Comparison of ENCODE assay signal across 10 cellular contexts in the genomic region with DNA sequence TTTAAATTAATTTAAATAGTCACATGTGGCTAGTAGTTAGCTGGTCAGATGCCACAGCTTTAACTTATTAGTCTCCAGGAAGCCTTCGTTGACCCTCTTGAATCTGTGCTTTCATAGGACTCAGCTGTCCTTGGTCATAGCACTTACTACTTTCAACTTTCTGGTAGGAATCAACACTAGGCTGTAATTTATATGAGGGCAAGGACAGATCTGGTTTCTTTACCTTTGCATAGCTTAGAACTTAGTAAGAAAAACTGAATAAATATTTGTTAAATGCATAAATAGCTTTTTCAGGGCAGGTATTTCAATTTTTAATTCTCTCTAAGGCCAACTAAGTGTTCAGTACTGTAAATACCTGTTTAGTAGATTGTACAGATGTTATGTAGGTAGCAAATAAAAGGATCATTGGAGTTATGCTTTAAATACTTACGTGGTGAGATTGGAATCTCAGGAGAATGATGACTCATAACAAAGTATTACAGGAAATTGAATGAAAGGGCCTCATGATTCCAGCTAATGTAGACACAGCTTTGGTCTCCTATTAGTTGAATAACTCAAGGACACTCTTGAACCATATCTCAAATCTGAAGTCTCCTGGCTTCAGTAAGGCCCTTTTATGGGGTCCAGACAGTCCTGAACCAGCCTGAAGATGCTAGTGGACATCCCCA. TPM values are rescaled to one million over a fixed set of nuclear protein-coding genes. Genes with fewer than 3 reads are reported as not detected.
DNase-seq lines count a peak whose midpoint lies in the region; ATAC-seq, FAIRE-seq and TF ChIP-seq lines count a peak whose summit lies in the region.
"Had no signal": no experiment of that assay in that cellular context is flagged by ENCODE, and none has a peak within 500 bp of the region (broad histone marks: within the 10 kb centered on the region; RNA-seq: fewer than 3 reads in every experiment).

No MANE protein-coding gene starts in this region.

- H3K4me1 Mint-ChIP-seq in activated naive CD8-positive, alpha-beta T cell (ENCODE audit: low read depth) = peaks cover 66% of the 10 kb centered on the region
- H3K4me1 Mint-ChIP-seq in activated naive CD8-positive, alpha-beta T cell treated with anti-CD3 and anti-CD28 coated beads for 36 hours = peaks cover 44% of the 10 kb centered on the region
- peaks cover 52% of the 10 kb centered on the region for H3K4me1 Mint-ChIP-seq in activated naive CD8-positive, alpha-beta T cell treated with anti-CD3 and anti-CD28 coated beads, Interleukin-2, amount 50 U/mL, for 24 hours
- no peaks in the 10 kb centered on the region for H3K4me1 Mint-ChIP-seq in endothelial cell (ENCODE audit: unreplicated experiment)

- H3K4me3 ChIP-seq in keratinocyte (ENCODE audit: control insufficient read depth in 2 of 3, extremely low read depth in 1 of 3, insufficient read depth in 2 of 3, low read depth in 1 of 3, low read length in 3 of 3) (peak overlapping the region in 2 of 3 experiments; percentile 52 to 53), upper lobe of left lung (no peak overlapping the region), HAP-1 (no peak overlapping the region)

- no peaks in the 10 kb centered on the region for H3K9me1 ChIP-seq in keratinocyte (ENCODE audit: control insufficient read depth, extremely low read depth, insufficient read depth, low read length)

- H3K4me3 Mint-ChIP-seq in activated naive CD8-positive, alpha-beta T cell = peak overlapping the region; percentile 95
- H3K4me3 Mint-ChIP-seq in activated naive CD8-positive, alpha-beta T cell treated with anti-CD3 and anti-CD28 coated beads for 36 hours = no peak overlapping the region
- H3K4me3 Mint-ChIP-seq in activated naive CD8-positive, alpha-beta T cell treated with anti-CD3 and anti-CD28 coated beads, Interleukin-2, amount 50 U/mL, for 24 hours = peak overlapping the region; percentile 10
- H3K4me3 Mint-ChIP-seq in endothelial cell (ENCODE audit: unreplicated experiment) = no peak overlapping the region

- H3K27me3 ChIP-seq in keratinocyte (ENCODE audit: control insufficient read depth, extremely low read depth, insufficient read depth, low read length) (no peaks in the 10 kb centered on the region), upper lobe of left lung (peaks cover 0 to 3% (median 0%) of the 10 kb centered on the region in 4 donors), HAP-1 (ENCODE audit: low read depth) (no peaks in the 10 kb centered on the region)

- H2AFZ ChIP-seq in keratinocyte (ENCODE audit: control insufficient read depth, low read length) = peak overlapping the region; percentile 21

- peaks cover 14% of the 10 kb centered on the region for H3K36me3 Mint-ChIP-seq in activated naive CD8-positive, alpha-beta T cell
- peaks cover 20% of the 10 kb centered on the region for H3K36me3 Mint-ChIP-seq in activated naive CD8-positive, alpha-beta T cell treated with anti-CD3 and anti-CD28 coated beads for 36 hours
- peaks cover 20% of the 10 kb centered on the region for H3K36me3 Mint-ChIP-seq in activated naive CD8-positive, alpha-beta T cell treated with anti-CD3 and anti-CD28 coated beads, Interleukin-2, amount 50 U/mL, for 24 hours (ENCODE audit: low read depth)
- peaks cover 3% of the 10 kb centered on the region for H3K36me3 Mint-ChIP-seq in endothelial cell (ENCODE audit: low read depth, unreplicated experiment)

- DNase-seq in activated naive CD8-positive, alpha-beta T cell treated with anti-CD3 and anti-CD28 coated beads for 36 hours = no peak
- DNase-seq in activated naive CD8-positive, alpha-beta T cell treated with anti-CD3 and anti-CD28 coated beads, Interleukin-2, amount 50 U/mL, for 24 hours = no peak
- DNase-seq in keratinocyte (ENCODE audit: low read depth, low spot score) (no peak), upper lobe of left lung (no peak), endothelial cell (ENCODE audit: low spot score) (no peak), HAP-1 (ENCODE audit: low spot score in 2 of 2) (no peak)
- DNase-seq: left ventricle myocardium superior, SHP77 treated with DMSO at 0.1 percent for 48 hours had no signal

- peaks cover 26% of the 10 kb centered on the region for H3K79me2 ChIP-seq in keratinocyte (ENCODE audit: control insufficient read depth, insufficient read depth, low read length)

- H3K9me3 Mint-ChIP-seq in activated naive CD8-positive, alpha-beta T cell (ENCODE audit: low read depth) = no peaks in the 10 kb centered on the region
- no peaks in the 10 kb centered on the region for H3K9me3 Mint-ChIP-seq in activated naive CD8-positive, alpha-beta T cell treated with anti-CD3 and anti-CD28 coated beads for 36 hours
- H3K9me3 Mint-ChIP-seq in activated naive CD8-positive, alpha-beta T cell treated with anti-CD3 and anti-CD28 coated beads, Interleukin-2, amount 50 U/mL, for 24 hours = no peaks in the 10 kb centered on the region
- H3K9me3 Mint-ChIP-seq in endothelial cell (ENCODE audit: unreplicated experiment) = no peaks in the 10 kb centered on the region

- dilution Hi-C loops in keratinocyte (cut with MboI; ENCODE audit: extremely low pct_ligation_motif_present, low sequenced_read_pairs) = no loop called here

- ATAC-seq in activated naive CD8-positive, alpha-beta T cell treated with anti-CD3 and anti-CD28 coated beads, Interleukin-2, amount 50 U/mL, for 24 hours = no peak
- ATAC-seq in upper lobe of left lung (ENCODE audit: low FRiP score in 2 of 2) (peak in 1 of 2 donors; percentile 39), GM21619 (IDR thresholded peaks at IDR 0.05; ENCODE audit: unreplicated experiment) (no peak)
- ATAC-seq: left ventricle myocardium superior had no signal

- no peaks in the 10 kb centered on the region for H4K20me1 ChIP-seq in keratinocyte (ENCODE audit: control insufficient read depth, extremely low read depth, insufficient read depth, low read length)

- H3K27me3 Mint-ChIP-seq in activated naive CD8-positive, alpha-beta T cell = no peaks in the 10 kb centered on the region
- H3K27me3 Mint-ChIP-seq in activated naive CD8-positive, alpha-beta T cell treated with anti-CD3 and anti-CD28 coated beads for 36 hours = no peaks in the 10 kb centered on the region
- peaks cover 5% of the 10 kb centered on the region for H3K27me3 Mint-ChIP-seq in activated naive CD8-positive, alpha-beta T cell treated with anti-CD3 and anti-CD28 coated beads, Interleukin-2, amount 50 U/mL, for 24 hours
- peaks cover 14% of the 10 kb centered on the region for H3K27me3 Mint-ChIP-seq in endothelial cell (ENCODE audit: unreplicated experiment)

- 51 to 57% methylated on average over 2 of the region's 2 CpGs for WGBS in upper lobe of left lung, 2 donors

- in situ Hi-C loops in HAP-1 (cut with MboI; ENCODE audit: low sequenced_read_pairs) = no loop called here

- H3K27ac ChIP-seq in keratinocyte (ENCODE audit: control insufficient read depth, insufficient read depth, low read length) = peak overlapping the region; percentile 99
- peak overlapping the region; percentile 49 to 93 (median 75) for H3K27ac ChIP-seq in upper lobe of left lung

- peak overlapping the region; percentile 69 for H3K27ac Mint-ChIP-seq in activated naive CD8-positive, alpha-beta T cell
- no peak overlapping the region for H3K27ac Mint-ChIP-seq in activated naive CD8-positive, alpha-beta T cell treated with anti-CD3 and anti-CD28 coated beads for 36 hours
- no peak overlapping the region for H3K27ac Mint-ChIP-seq in activated naive CD8-positive, alpha-beta T cell treated with anti-CD3 and anti-CD28 coated beads, Interleukin-2, amount 50 U/mL, for 24 hours
- no peak overlapping the region for H3K27ac Mint-ChIP-seq in endothelial cell (ENCODE audit: unreplicated experiment)

- H3K9me3 ChIP-seq in keratinocyte (ENCODE audit: control insufficient read depth, low read depth, low read length) = no peaks in the 10 kb centered on the region
- H3K9me3 ChIP-seq in upper lobe of left lung = no peaks in the 10 kb centered on the region
- H3K9me3 ChIP-seq in HAP-1 = no peaks in the 10 kb centered on the region

- peak overlapping the region; percentile 100 for H3K4me2 ChIP-seq in keratinocyte (ENCODE audit: control insufficient read depth, extremely low read depth, insufficient read depth, low read depth, low read length)

- no peak for TF ChIP-seq CTCF in keratinocyte (optimal IDR thresholded peaks at IDR 0.05 in 1 of 3, IDR thresholded peaks at IDR 0.05 in 1 of 3, conservative IDR thresholded peaks at IDR 0.05 in 1 of 3; ENCODE audit: extremely low read depth in 1 of 3, insufficient read depth in 2 of 3, low read length in 3 of 3)
- no peak for TF ChIP-seq CTCF in upper lobe of left lung (IDR thresholded peaks at IDR 0.05)
- TF ChIP-seq CTCF in endothelial cell (IDR thresholded peaks at IDR 0.05; ENCODE audit: unreplicated experiment) = no peak

- peaks cover 3 to 10% of the 10 kb centered on the region in 2 experiments for H3K36me3 ChIP-seq in keratinocyte (ENCODE audit: control insufficient read depth in 2 of 2, extremely low read depth in 1 of 2, insufficient read depth in 2 of 2, low read length in 2 of 2)
- no peaks in the 10 kb centered on the region for H3K36me3 ChIP-seq in upper lobe of left lung
- no peaks in the 10 kb centered on the region for H3K36me3 ChIP-seq in HAP-1 (replicated peaks)

- TF ChIP-seq EP300 in upper lobe of left lung (IDR thresholded peaks at IDR 0.05) = peak in 1 of 4 donors; percentile 83

- H3K4me1 ChIP-seq in keratinocyte (ENCODE audit: control insufficient read depth, extremely low read depth, insufficient read depth, low read length) (peaks cover 64% of the 10 kb centered on the region), upper lobe of left lung (peaks cover 19 to 53% (median 22%) of the 10 kb centered on the region in 4 donors), HAP-1 (peaks cover 22% of the 10 kb centered on the region)

- FAIRE-seq in keratinocyte (lab: Jason Lieb, UNC) = peak; percentile 74

- peak overlapping the region; percentile 85 for H3K9ac ChIP-seq in keratinocyte (ENCODE audit: control insufficient read depth, extremely low read depth, insufficient read depth, low read length)

- TF ChIP-seq POLR2A in upper lobe of left lung (IDR thresholded peaks at IDR 0.05) = no peak

RNA-seq across cellular contexts. Expression of a gene that starts 2.6 kb away (rescaled TPM):
- total RNA-seq in activated naive CD8-positive, alpha-beta T cell treated with anti-CD3 and anti-CD28 coated beads for 36 hours = 10 to 100 TPM; 15.8 to 18.7 TPM
- polyA plus RNA-seq in keratinocyte = 32.1 to 51.3 TPM (median 46.6 TPM) in 3 replicates
- 73.0 TPM for polyA plus RNA-seq in keratinocyte (2011; ENCODE audit: low read depth)
- 25.9 and 51.5 TPM in 2 replicates for polyA plus RNA-seq in keratinocyte (2011; cell fraction: cytosol; rRNA removed)
- 59.3 and 81.4 TPM in 2 replicates for polyA plus RNA-seq in keratinocyte (2011; cell fraction: nucleus; rRNA removed)
- polyA plus RNA-seq in keratinocyte (2012; ENCODE audit: low replicate concordance) = 24.0 and 55.6 TPM in 2 replicates
- 14.5 to 68.6 TPM (median 67.0 TPM) in 3 replicates for polyA minus RNA-seq in keratinocyte
- polyA minus RNA-seq in keratinocyte (2011; cell fraction: cytosol; rRNA and poly(A)+ RNA removed) = 26.7 TPM
- polyA minus RNA-seq in keratinocyte (2011; cell fraction: nucleus; rRNA and poly(A)+ RNA removed) = 60.5 and 97.9 TPM in 2 replicates
- total RNA-seq in upper lobe of left lung = 100 to 1,000 TPM in 1 of 6 donors, 10 to 100 TPM in 5; 46.0 to 104 (median 69.5) TPM
- 0.46 TPM for total RNA-seq in endothelial cell (ENCODE audit: unreplicated experiment)

RNA-seq across cellular contexts. Expression of a gene that starts 43.4 kb away (rescaled TPM):
- not detected for total RNA-seq in activated naive CD8-positive, alpha-beta T cell treated with anti-CD3 and anti-CD28 coated beads for 36 hours
- 0.01 TPM in 1 of 3 replicates, not detected in the others for polyA plus RNA-seq in keratinocyte
- polyA plus RNA-seq in keratinocyte (2011; ENCODE audit: low read depth) = not detected
- polyA plus RNA-seq in keratinocyte (2011; cell fraction: cytosol; rRNA removed) = not detected in 2 replicates
- polyA plus RNA-seq in keratinocyte (2011; cell fraction: nucleus; rRNA removed) = not detected in 2 replicates
- polyA plus RNA-seq in keratinocyte (2012; ENCODE audit: low replicate concordance) = not detected in 2 replicates
- polyA minus RNA-seq in keratinocyte = not detected in 3 replicates
- polyA minus RNA-seq in keratinocyte (2011; cell fraction: cytosol; rRNA and poly(A)+ RNA removed) = not detected
- polyA minus RNA-seq in keratinocyte (2011; cell fraction: nucleus; rRNA and poly(A)+ RNA removed) = not detected in 2 replicates
- total RNA-seq in upper lobe of left lung = under 1 TPM in 4 of 6 donors, not detected in 2; 0.15 to 0.71 (median 0.55) TPM
- not detected for total RNA-seq in endothelial cell (ENCODE audit: unreplicated experiment)

Comparison
In these comparisons a context has a peak if more than half of its experiments do, and no peak if none do; other contexts are left out.
1. H3K4me3 Mint-ChIP-seq: peak in activated naive CD8-positive, alpha-beta T cell (single experiment) and activated naive CD8-positive, alpha-beta T cell treated with anti-CD3 and anti-CD28 coated beads, Interleukin-2, amount 50 U/mL, for 24 hours (single experiment); none in activated naive CD8-positive, alpha-beta T cell treated with anti-CD3 and anti-CD28 coated beads for 36 hours (single experiment) and endothelial cell (single experiment).
2. H3K4me3 ChIP-seq: peak in keratinocyte (2 of 3); none in upper lobe of left lung (0 of 4) and HAP-1 (single experiment).
3. RNA of a gene that starts 2.6 kb away (total RNA-seq): 46.0 to 104 TPM in upper lobe of left lung and 15.8 to 18.7 TPM in activated naive CD8-positive, alpha-beta T cell treated with anti-CD3 and anti-CD28 coated beads for 36 hours; 0.46 TPM in endothelial cell (single experiment); every median in the first group is over 10 times any median in the second.